21 cellular contexts compared by ENCODE assay signal in genomic region chr5:89401659-89402058, GRCh38.
"Had no signal": no experiment of that assay in that cellular context is flagged by ENCODE, and none has a peak within 500 bp of the region (broad histone marks: within the 10 kb centered on the region; RNA-seq: fewer than 3 reads in every experiment).

No MANE protein-coding gene starts in this region.

- H3K27ac ChIP-seq: KMS-11 had no signal

- ATAC-seq: HepG2 had no signal

- DNase-seq: IMR-90, Kasumi-1, NCI-H1092, NCI-H1105 treated with DMSO at 0.1 percent for 48 hours, NCI-H1417 treated with DMSO at 0.1 percent for 48 hours, NCI-H146, NCI-H1694 treated with DMSO at 0.1 percent for 48 hours, NCI-H1930, NCI-H2081, NCI-H2107, NCI-H226, NCI-H446, NCI-H510A, NCI-H524 treated with DMSO at 0.1 percent for 48 hours, NCI-H69, NCI-H774, RPMI8226, SHP77, SK-N-SH had no signal

- H3K9me3 ChIP-seq: SK-N-SH had no signal
